1 cellular context compared by ENCODE assay signal in the genomic region with DNA sequence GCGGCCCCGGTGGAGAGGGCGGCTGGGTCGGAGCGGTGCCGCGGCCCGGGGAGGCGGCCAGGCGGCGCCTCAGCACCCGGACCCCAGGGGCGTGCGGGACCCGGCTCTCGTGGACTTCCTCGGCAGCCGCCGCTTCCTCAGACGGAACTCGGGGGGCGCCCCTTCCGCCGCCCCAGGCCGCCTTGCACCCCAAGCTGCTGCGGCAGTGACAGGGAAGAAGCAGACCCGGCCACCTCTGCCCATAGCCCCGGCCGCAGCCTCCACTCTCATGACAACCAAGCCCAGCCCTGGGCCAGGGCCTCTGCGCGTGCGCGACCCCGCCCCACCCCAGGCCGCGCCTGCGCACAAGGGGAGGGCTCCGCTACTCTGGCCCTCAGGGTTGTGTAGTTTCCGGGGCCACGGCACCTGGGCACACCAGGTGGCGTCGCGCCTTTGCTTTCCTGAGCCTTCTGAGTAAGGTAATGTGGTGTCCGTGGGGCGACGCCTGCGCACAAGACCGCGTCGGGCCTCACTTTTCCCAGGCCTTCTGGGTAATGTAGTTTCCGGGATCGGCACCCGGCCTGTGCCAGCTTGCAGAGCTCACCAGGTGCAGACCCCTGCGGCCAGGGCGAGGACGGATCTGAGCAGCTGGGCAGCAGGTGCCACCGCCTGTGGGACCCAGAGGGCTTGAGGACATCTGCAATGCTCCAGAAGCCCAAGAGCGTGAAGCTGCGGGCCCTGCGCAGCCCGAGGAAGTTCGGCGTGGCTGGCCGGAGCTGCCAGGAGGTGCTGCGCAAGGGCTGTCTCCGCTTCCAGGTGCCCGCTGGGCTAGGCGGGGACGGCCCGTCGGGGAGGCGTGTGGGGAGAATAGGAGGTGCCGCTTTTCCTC.
TF ChIP-seq lines count a peak whose summit lies in the region.

A gene (minus strand): TSS at position 289 of the 868 bp plus-strand sequence. CDS start 4,804 bp downstream, outside the sequence.
A gene with protein sequence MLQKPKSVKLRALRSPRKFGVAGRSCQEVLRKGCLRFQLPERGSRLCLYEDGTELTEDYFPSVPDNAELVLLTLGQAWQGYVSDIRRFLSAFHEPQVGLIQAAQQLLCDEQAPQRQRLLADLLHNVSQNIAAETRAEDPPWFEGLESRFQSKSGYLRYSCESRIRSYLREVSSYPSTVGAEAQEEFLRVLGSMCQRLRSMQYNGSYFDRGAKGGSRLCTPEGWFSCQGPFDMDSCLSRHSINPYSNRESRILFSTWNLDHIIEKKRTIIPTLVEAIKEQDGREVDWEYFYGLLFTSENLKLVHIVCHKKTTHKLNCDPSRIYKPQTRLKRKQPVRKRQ (plus strand): TSS at position 554 of the 868 bp plus-strand sequence. CDS start 128 bp downstream, at position 682.

TF ChIP-seq in HepG2, 621 proteins besides CTCF, POLR2A, EP300 and RAD21 (continued from another document and continues in another):
- TF ChIP-seq, protein P1, sequence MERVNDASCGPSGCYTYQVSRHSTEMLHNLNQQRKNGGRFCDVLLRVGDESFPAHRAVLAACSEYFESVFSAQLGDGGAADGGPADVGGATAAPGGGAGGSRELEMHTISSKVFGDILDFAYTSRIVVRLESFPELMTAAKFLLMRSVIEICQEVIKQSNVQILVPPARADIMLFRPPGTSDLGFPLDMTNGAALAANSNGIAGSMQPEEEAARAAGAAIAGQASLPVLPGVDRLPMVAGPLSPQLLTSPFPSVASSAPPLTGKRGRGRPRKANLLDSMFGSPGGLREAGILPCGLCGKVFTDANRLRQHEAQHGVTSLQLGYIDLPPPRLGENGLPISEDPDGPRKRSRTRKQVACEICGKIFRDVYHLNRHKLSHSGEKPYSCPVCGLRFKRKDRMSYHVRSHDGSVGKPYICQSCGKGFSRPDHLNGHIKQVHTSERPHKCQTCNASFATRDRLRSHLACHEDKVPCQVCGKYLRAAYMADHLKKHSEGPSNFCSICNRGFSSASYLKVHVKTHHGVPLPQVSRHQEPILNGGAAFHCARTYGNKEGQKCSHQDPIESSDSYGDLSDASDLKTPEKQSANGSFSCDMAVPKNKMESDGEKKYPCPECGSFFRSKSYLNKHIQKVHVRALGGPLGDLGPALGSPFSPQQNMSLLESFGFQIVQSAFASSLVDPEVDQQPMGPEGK (CRISPR knock-in tag; IDR thresholded peaks at IDR 0.05) = 0 out of 2 replicates have a peak, but pooled peaks have one; percentile 11
- TF ChIP-seq, protein P2, sequence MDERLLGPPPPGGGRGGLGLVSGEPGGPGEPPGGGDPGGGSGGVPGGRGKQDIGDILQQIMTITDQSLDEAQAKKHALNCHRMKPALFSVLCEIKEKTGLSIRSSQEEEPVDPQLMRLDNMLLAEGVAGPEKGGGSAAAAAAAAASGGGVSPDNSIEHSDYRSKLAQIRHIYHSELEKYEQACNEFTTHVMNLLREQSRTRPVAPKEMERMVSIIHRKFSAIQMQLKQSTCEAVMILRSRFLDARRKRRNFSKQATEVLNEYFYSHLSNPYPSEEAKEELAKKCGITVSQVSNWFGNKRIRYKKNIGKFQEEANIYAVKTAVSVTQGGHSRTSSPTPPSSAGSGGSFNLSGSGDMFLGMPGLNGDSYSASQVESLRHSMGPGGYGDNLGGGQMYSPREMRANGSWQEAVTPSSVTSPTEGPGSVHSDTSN (CRISPR knock-in tag; IDR thresholded peaks at IDR 0.05) = no peak
- TF ChIP-seq, protein P3, sequence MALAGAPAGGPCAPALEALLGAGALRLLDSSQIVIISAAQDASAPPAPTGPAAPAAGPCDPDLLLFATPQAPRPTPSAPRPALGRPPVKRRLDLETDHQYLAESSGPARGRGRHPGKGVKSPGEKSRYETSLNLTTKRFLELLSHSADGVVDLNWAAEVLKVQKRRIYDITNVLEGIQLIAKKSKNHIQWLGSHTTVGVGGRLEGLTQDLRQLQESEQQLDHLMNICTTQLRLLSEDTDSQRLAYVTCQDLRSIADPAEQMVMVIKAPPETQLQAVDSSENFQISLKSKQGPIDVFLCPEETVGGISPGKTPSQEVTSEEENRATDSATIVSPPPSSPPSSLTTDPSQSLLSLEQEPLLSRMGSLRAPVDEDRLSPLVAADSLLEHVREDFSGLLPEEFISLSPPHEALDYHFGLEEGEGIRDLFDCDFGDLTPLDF (CRISPR knock-in tag; IDR thresholded peaks at IDR 0.05) = no peak
- TF ChIP-seq BRCA1 (CRISPR knock-in tag; IDR thresholded peaks at IDR 0.05) (no peak; the same call in 1 of the 2 replicates), ZC3H4 (CRISPR knock-in tag; IDR thresholded peaks at IDR 0.05; ENCODE audit: borderline replicate concordance) (no peak; the same call in 1 of the 2 replicates), ZNF235 (CRISPR knock-in tag; IDR thresholded peaks at IDR 0.05; ENCODE audit: borderline replicate concordance) (no peak; the same call in 1 of the 2 replicates), ZSCAN22 (CRISPR knock-in tag; IDR thresholded peaks at IDR 0.05) (no peak), GTF2F1 (IDR thresholded peaks at IDR 0.05; ENCODE audit: low read length) (no peak), ZFP62 (CRISPR knock-in tag; IDR thresholded peaks at IDR 0.05) (no peak), CHD2 (IDR thresholded peaks at IDR 0.05; ENCODE audit: low read depth, low read length) (no peak), ZNF883 (CRISPR knock-in tag; IDR thresholded peaks at IDR 0.05; ENCODE audit: not compliant biosample characterization) (peak; percentile 80), XRCC5 (optimal IDR thresholded peaks at IDR 0.05; ENCODE audit: low read length) (peak; percentile 60), FOXP1 (IDR thresholded peaks at IDR 0.05) (no peak), FOXP1 (CRISPR knock-in tag; IDR thresholded peaks at IDR 0.05) (no peak), SAFB2 (CRISPR knock-in tag; IDR thresholded peaks at IDR 0.05; ENCODE audit: borderline replicate concordance, low read depth) (0 out of 2 replicates have a peak, but pooled peaks have one; percentile 28), ZSCAN25 (CRISPR knock-in tag; IDR thresholded peaks at IDR 0.05) (peak; percentile 66; the same call in 1 of the 2 replicates), TEAD2 (CRISPR knock-in tag; IDR thresholded peaks at IDR 0.05) (no peak), ZNF547 (CRISPR knock-in tag; IDR thresholded peaks at IDR 0.05) (peak; percentile 73; the same call in 1 of the 2 replicates), ATF7 (IDR thresholded peaks at IDR 0.05) (no peak), ATF7 (CRISPR knock-in tag; IDR thresholded peaks at IDR 0.05) (no peak), ZNF10 (CRISPR knock-in tag; IDR thresholded peaks at IDR 0.05; ENCODE audit: borderline replicate concordance, low read depth) (no peak), ZNF232 (CRISPR knock-in tag; IDR thresholded peaks at IDR 0.05; ENCODE audit: borderline replicate concordance) (0 out of 2 replicates have a peak, but pooled peaks have one; percentile 42), ZBTB8A (CRISPR knock-in tag; IDR thresholded peaks at IDR 0.05; ENCODE audit: borderline replicate concordance, low read depth) (no peak), SMAD3 (CRISPR knock-in tag; IDR thresholded peaks at IDR 0.05) (peak; percentile 78), JUND (CRISPR knock-in tag; IDR thresholded peaks at IDR 0.05) (peak; percentile 64; the same call in 1 of the 2 replicates), HDAC1 (CRISPR knock-in tag; IDR thresholded peaks at IDR 0.05) (peak; percentile 87), CHD4 (IDR thresholded peaks at IDR 0.05; ENCODE audit: borderline replicate concordance, low read length) (no peak)
- TF ChIP-seq, protein P4, sequence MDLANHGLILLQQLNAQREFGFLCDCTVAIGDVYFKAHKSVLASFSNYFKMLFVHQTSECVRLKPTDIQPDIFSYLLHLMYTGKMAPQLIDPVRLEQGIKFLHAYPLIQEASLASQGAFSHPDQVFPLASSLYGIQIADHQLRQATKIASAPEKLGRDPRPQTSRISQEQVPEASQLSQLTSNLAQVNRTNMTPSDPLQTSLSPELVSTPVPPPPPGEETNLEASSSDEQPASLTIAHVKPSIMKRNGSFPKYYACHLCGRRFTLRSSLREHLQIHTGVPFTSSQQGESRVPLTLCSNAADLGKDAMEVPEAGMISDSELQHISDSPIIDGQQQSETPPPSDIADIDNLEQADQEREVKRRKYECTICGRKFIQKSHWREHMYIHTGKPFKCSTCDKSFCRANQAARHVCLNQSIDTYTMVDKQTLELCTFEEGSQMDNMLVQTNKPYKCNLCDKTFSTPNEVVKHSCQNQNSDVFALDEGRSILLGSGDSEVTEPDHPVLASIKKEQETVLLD (CRISPR knock-in tag; IDR thresholded peaks at IDR 0.05; ENCODE audit: low read depth) = no peak
- TF ChIP-seq, protein P5, sequence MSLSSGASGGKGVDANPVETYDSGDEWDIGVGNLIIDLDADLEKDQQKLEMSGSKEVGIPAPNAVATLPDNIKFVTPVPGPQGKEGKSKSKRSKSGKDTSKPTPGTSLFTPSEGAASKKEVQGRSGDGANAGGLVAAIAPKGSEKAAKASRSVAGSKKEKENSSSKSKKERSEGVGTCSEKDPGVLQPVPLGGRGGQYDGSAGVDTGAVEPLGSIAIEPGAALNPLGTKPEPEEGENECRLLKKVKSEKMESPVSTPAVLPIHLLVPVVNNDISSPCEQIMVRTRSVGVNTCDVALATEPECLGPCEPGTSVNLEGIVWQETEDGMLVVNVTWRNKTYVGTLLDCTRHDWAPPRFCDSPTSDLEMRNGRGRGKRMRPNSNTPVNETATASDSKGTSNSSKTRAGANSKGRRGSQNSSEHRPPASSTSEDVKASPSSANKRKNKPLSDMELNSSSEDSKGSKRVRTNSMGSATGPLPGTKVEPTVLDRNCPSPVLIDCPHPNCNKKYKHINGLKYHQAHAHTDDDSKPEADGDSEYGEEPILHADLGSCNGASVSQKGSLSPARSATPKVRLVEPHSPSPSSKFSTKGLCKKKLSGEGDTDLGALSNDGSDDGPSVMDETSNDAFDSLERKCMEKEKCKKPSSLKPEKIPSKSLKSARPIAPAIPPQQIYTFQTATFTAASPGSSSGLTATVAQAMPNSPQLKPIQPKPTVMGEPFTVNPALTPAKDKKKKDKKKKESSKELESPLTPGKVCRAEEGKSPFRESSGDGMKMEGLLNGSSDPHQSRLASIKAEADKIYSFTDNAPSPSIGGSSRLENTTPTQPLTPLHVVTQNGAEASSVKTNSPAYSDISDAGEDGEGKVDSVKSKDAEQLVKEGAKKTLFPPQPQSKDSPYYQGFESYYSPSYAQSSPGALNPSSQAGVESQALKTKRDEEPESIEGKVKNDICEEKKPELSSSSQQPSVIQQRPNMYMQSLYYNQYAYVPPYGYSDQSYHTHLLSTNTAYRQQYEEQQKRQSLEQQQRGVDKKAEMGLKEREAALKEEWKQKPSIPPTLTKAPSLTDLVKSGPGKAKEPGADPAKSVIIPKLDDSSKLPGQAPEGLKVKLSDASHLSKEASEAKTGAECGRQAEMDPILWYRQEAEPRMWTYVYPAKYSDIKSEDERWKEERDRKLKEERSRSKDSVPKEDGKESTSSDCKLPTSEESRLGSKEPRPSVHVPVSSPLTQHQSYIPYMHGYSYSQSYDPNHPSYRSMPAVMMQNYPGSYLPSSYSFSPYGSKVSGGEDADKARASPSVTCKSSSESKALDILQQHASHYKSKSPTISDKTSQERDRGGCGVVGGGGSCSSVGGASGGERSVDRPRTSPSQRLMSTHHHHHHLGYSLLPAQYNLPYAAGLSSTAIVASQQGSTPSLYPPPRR (CRISPR knock-in tag; IDR thresholded peaks at IDR 0.05; ENCODE audit: borderline replicate concordance) = no peak; the same call in 1 of the 2 replicates
- TF ChIP-seq, protein P6, sequence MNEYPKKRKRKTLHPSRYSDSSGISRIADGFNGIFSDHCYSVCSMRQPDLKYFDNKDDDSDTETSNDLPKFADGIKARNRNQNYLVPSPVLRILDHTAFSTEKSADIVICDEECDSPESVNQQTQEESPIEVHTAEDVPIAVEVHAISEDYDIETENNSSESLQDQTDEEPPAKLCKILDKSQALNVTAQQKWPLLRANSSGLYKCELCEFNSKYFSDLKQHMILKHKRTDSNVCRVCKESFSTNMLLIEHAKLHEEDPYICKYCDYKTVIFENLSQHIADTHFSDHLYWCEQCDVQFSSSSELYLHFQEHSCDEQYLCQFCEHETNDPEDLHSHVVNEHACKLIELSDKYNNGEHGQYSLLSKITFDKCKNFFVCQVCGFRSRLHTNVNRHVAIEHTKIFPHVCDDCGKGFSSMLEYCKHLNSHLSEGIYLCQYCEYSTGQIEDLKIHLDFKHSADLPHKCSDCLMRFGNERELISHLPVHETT (CRISPR knock-in tag; conservative IDR thresholded peaks at IDR 0.05) = 0 out of 2 replicates have a peak, but pooled peaks have one; percentile 38
- TF ChIP-seq, protein P7, sequence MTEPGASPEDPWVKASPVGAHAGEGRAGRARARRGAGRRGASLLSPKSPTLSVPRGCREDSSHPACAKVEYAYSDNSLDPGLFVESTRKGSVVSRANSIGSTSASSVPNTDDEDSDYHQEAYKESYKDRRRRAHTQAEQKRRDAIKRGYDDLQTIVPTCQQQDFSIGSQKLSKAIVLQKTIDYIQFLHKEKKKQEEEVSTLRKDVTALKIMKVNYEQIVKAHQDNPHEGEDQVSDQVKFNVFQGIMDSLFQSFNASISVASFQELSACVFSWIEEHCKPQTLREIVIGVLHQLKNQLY (CRISPR knock-in tag; IDR thresholded peaks at IDR 0.05) = 0 out of 2 replicates have a peak, but pooled peaks have one; percentile 29
- TF ChIP-seq, protein P8, sequence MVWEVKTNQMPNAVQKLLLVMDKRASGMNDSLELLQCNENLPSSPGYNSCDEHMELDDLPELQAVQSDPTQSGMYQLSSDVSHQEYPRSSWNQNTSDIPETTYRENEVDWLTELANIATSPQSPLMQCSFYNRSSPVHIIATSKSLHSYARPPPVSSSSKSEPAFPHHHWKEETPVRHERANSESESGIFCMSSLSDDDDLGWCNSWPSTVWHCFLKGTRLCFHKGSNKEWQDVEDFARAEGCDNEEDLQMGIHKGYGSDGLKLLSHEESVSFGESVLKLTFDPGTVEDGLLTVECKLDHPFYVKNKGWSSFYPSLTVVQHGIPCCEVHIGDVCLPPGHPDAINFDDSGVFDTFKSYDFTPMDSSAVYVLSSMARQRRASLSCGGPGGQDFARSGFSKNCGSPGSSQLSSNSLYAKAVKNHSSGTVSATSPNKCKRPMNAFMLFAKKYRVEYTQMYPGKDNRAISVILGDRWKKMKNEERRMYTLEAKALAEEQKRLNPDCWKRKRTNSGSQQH (CRISPR knock-in tag; IDR thresholded peaks at IDR 0.05; ENCODE audit: low read depth) = no peak
- TF ChIP-seq, protein P9, sequence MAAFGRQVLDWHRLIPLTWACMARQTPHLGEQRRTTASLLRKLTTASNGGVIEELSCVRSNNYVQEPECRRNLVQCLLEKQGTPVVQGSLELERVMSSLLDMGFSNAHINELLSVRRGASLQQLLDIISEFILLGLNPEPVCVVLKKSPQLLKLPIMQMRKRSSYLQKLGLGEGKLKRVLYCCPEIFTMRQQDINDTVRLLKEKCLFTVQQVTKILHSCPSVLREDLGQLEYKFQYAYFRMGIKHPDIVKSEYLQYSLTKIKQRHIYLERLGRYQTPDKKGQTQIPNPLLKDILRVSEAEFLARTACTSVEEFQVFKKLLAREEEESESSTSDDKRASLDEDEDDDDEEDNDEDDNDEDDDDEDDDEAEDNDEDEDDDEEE (CRISPR knock-in tag; IDR thresholded peaks at IDR 0.05) = no peak
- TF ChIP-seq, protein P10, sequence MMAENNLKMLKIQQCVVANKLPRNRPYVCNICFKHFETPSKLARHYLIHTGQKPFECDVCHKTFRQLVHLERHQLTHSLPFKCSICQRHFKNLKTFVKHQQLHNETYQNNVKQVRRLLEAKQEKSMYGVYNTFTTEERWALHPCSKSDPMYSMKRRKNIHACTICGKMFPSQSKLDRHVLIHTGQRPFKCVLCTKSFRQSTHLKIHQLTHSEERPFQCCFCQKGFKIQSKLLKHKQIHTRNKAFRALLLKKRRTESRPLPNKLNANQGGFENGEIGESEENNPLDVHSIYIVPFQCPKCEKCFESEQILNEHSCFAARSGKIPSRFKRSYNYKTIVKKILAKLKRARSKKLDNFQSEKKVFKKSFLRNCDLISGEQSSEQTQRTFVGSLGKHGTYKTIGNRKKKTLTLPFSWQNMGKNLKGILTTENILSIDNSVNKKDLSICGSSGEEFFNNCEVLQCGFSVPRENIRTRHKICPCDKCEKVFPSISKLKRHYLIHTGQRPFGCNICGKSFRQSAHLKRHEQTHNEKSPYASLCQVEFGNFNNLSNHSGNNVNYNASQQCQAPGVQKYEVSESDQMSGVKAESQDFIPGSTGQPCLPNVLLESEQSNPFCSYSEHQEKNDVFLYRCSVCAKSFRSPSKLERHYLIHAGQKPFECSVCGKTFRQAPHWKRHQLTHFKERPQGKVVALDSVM (CRISPR knock-in tag; IDR thresholded peaks at IDR 0.05) = peak; percentile 70; the same call in 1 of the 2 replicates
